21 cellular contexts compared by ENCODE assay signal in the genomic region with DNA sequence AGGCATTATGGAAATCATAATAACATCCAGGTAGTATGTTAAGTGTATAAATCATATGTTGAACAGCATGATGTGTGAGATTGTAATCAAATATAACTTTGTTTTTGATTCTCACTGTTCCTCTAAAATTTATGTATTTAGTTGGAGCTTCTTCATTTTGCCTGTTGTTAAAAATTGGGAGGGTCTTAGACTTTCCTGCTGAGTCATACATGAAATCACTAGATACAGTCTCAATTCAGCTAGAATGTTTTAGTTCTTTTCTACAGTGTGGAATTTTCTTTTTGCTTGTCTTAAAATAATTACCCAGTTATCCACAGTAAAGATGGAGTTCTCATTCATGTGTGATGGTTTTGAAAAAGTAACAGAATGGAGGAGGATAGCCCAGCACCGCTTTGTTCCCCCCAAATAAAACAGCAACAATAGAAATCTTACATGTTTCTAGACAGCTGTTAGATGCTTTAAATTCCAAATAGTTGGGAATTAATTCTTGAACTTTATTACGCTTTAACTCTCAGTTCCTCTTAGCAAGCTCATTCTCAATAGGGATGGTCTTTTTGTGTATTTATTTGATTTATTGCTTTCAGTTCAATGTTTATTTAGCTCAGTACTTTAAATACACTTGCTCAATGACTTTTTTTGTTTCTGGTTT.
DNase-seq lines count a peak whose midpoint lies in the region; ATAC-seq, FAIRE-seq and TF ChIP-seq lines count a peak whose summit lies in the region.
"Had no signal": no experiment of that assay in that cellular context is flagged by ENCODE, and none has a peak within 500 bp of the region (broad histone marks: within the 10 kb centered on the region; RNA-seq: fewer than 3 reads in every experiment).

No MANE protein-coding gene starts in this region.

- H3K4me3 ChIP-seq in A549 (no peak overlapping the region), ectodermal cell (ENCODE audit: insufficient read depth, low read depth, low read length) (no peak overlapping the region)
- H3K4me3 ChIP-seq: ascending aorta, GM12878, thyroid gland had no signal

- H3K9me3 ChIP-seq in A549 (no peaks in the 10 kb centered on the region), ectodermal cell (ENCODE audit: control insufficient read depth, low read length) (no peaks in the 10 kb centered on the region)
- H3K9me3 ChIP-seq: ascending aorta, BE2C, thyroid gland had no signal

- no peak for TF ChIP-seq EP300 in A549 (IDR thresholded peaks at IDR 0.05)

- H3K27me3 ChIP-seq in ectodermal cell (ENCODE audit: control insufficient read depth, insufficient read depth, low read length, poor library complexity, severe bottlenecking), result no peaks in the 10 kb centered on the region
- H3K27me3 ChIP-seq: ascending aorta, BE2C, thyroid gland had no signal

- CTCF ChIA-PET in A549 (lab: Yijun Ruan, JAX), result no interaction called here

- 95% methylated on average over 2 of the region's 2 CpGs for WGBS in A549 (ENCODE audit: missing lambda C conversion rate)
- WGBS in ectodermal cell, 2 experiments, result 94% methylated on average over 2 of the region's 2 CpGs; no CpG with 5 or more reads in 1 of the 2 experiments

- H3K4me2 ChIP-seq in A549, result peak overlapping the region; percentile 38; the same call in 2 of the 3 replicates

- ATAC-seq in A549, result no peak
- ATAC-seq in GM18502 (IDR thresholded peaks at IDR 0.05; ENCODE audit: poor library complexity, unreplicated experiment), result no peak
- no peak for ATAC-seq in GM19328 (IDR thresholded peaks at IDR 0.05; ENCODE audit: unreplicated experiment)
- no peak for ATAC-seq in HG02970 (IDR thresholded peaks at IDR 0.05; ENCODE audit: low FRiP score, unreplicated experiment)
- ATAC-seq: GM12878 had no signal

- TF ChIP-seq POLR2A in A549 (IDR thresholded peaks at IDR 0.05; ENCODE audit: low read length), result no peak

- no peaks in the 10 kb centered on the region for H3K36me3 ChIP-seq in ectodermal cell (ENCODE audit: control insufficient read depth, insufficient read depth, low read length)
- H3K36me3 ChIP-seq: thyroid gland had no signal

- H3K4me1 ChIP-seq in A549 (peaks cover 12% of the 10 kb centered on the region; the same call in 2 of the 3 replicates), ectodermal cell (ENCODE audit: control insufficient read depth, insufficient read depth, low read length) (no peaks in the 10 kb centered on the region)
- H3K4me1 ChIP-seq: ascending aorta, BE2C had no signal

- DNase-seq in A549 (ENCODE audit: low read depth in 1 of 2, low spot score in 1 of 2) (no peak), NOMO-1 treated with dmso at 0.1 percent for 144 hours (lab: John Stamatoyannopoulos, UW; ENCODE audit: unreplicated experiment) (peak; percentile 9), myocyte (ENCODE audit: low read depth) (peak; percentile 13), NAMALWA (ENCODE audit: low spot score) (no peak)
- DNase-seq: 8988T; activated CD4-positive, alpha-beta T cell treated with anti-CD3 and anti-CD28 coated beads for 48 hours; BE2C; DMS79; NCI-H1105 treated with DMSO at 0.1 percent for 48 hours; NCI-H2081 treated with DMSO at 0.1 percent for 48 hours; nucleus accumbens; T-helper 2 cell; thyroid gland had no signal

- TF ChIP-seq CTCF in A549 (IDR thresholded peaks at IDR 0.05), result no peak

- POLR2A ChIA-PET in A549 (lab: Yijun Ruan, JAX), result interaction anchor here (0.6 kb wide), 1 partner anchor 216 kb away, joined by 4 read pairs; no protein-coding TSS in a partner anchor

- H3K27ac ChIP-seq in A549 (no peak overlapping the region), ectodermal cell (ENCODE audit: insufficient read depth, low read depth, low read length, poor library complexity, severe bottlenecking) (peak overlapping the region; percentile 36)
- H3K27ac ChIP-seq: ascending aorta had no signal

- no peak for FAIRE-seq in A549 (lab: Jason Lieb, UNC)
- FAIRE-seq: GM12878, GM19239, RCC 7860 had no signal

- TF ChIP-seq RAD21 in A549 (conservative IDR thresholded peaks at IDR 0.05 in 1 of 2, IDR thresholded peaks at IDR 0.05 in 1 of 2), result no peak

TF ChIP-seq in A549, 52 proteins besides CTCF, POLR2A, EP300 and RAD21:
- TF ChIP-seq CBX2 (IDR thresholded peaks at IDR 0.05; ENCODE audit: borderline replicate concordance, low read depth), result no peak
- TF ChIP-seq CHD4 (IDR thresholded peaks at IDR 0.05; ENCODE audit: borderline replicate concordance), result no peak
- no peak for TF ChIP-seq CHD2 (IDR thresholded peaks at IDR 0.05; ENCODE audit: low read length, partially characterized antibody)
- 0 out of 2 replicates have a peak, but pooled peaks have one; percentile 16 for TF ChIP-seq NFE2L2 (conservative IDR thresholded peaks at IDR 0.05; ENCODE audit: low read length)
- TF ChIP-seq, protein P1, sequence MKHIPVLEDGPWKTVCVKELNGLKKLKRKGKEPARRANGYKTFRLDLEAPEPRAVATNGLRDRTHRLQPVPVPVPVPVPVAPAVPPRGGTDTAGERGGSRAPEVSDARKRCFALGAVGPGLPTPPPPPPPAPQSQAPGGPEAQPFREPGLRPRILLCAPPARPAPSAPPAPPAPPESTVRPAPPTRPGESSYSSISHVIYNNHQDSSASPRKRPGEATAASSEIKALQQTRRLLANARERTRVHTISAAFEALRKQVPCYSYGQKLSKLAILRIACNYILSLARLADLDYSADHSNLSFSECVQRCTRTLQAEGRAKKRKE (CRISPR knock-in tag; IDR thresholded peaks at IDR 0.05; ENCODE audit: low read depth), result no peak
- no peak for TF ChIP-seq HOXB5 (CRISPR knock-in tag; IDR thresholded peaks at IDR 0.05)

Comparison
In these comparisons a context has a peak if more than half of its experiments do, and no peak if none do; other contexts are left out.
1. DNase-seq: peak in NOMO-1 treated with dmso at 0.1 percent for 144 hours (single experiment) and myocyte (single experiment); none in A549 (0 of 2) and NAMALWA (single experiment).